Comparison of ENCODE assay signal across 17 cellular contexts in genomic region chr10:73898730-73899400, GRCh38. TPM values are rescaled to one million over a fixed set of nuclear protein-coding genes. Genes with fewer than 3 reads are reported as not detected.
DNase-seq lines count a peak whose midpoint lies in the region; ATAC-seq and TF ChIP-seq lines count a peak whose summit lies in the region.
"Had no signal": no experiment of that assay in that cellular context is flagged by ENCODE, and none has a peak within 500 bp of the region (broad histone marks: within the 10 kb centered on the region; RNA-seq: fewer than 3 reads in every experiment).

No MANE protein-coding gene starts in this region.

- H3K4me1 ChIP-seq in neutrophil (ENCODE audit: control insufficient read depth in 1 of 2, insufficient read depth in 1 of 2, low read depth in 1 of 2, low read length in 1 of 2) (peaks cover 22 to 24% of the 10 kb centered on the region in 2 experiments), prostate gland (replicated peaks) (no peaks in the 10 kb centered on the region)

- TF ChIP-seq CTCF in epithelial cell of esophagus (IDR thresholded peaks at IDR 0.05; ENCODE audit: insufficient read depth, low read depth, low read length, missing control alignments) (no peak), neutrophil (IDR thresholded peaks at IDR 0.05) (no peak), prostate gland (IDR thresholded peaks at IDR 0.05) (no peak)

- H3K27ac ChIP-seq in neutrophil = peak overlapping the region; percentile 47
- no peak overlapping the region for H3K27ac ChIP-seq in prostate gland
- H3K27ac ChIP-seq: cardiac muscle cell, KMS-11 had no signal

- H3K9me3 ChIP-seq in neutrophil (no peaks in the 10 kb centered on the region), prostate gland (no peaks in the 10 kb centered on the region)

- no peaks in the 10 kb centered on the region for H3K27me3 ChIP-seq in neutrophil
- H3K27me3 ChIP-seq in prostate gland (replicated peaks; ENCODE audit: insufficient read depth) = no peaks in the 10 kb centered on the region

- intact Hi-C loops in prostate gland (cut with DNase I) = no loop called here

- ATAC-seq in GM21447 (IDR thresholded peaks at IDR 0.05; ENCODE audit: unreplicated experiment) = no peak
- ATAC-seq: effector memory CD8-positive, alpha-beta T cell; naive thymus-derived CD8-positive, alpha-beta T cell had no signal

- DNase-seq in ACHN = peak; percentile 44
- DNase-seq in LHCN-M2 (ENCODE audit: low read depth) = peak; percentile 81
- DNase-seq in epithelial cell of esophagus (ENCODE audit: low read depth) = peak; percentile 34
- DNase-seq in T-helper 1 cell = no peak
- DNase-seq in prostate gland (ENCODE audit: low spot score) = no peak
- no peak for DNase-seq in NOMO-1 treated with dmso at 0.1 percent for 144 hours (lab: John Stamatoyannopoulos, UW; ENCODE audit: unreplicated experiment)
- DNase-seq: activated naive CD4-positive, alpha-beta T cell treated with anti-CD3 and anti-CD28 coated beads, Interleukin-2, amount 10 ng/mL, durations not matched to agents 7 days and 5 days; DMS153; effector memory CD8-positive, alpha-beta T cell; H9; naive thymus-derived CD8-positive, alpha-beta T cell; NCI-H187; NCI-H524 treated with DMSO at 0.1 percent for 48 hours had no signal

- no peak overlapping the region for H3K4me3 ChIP-seq in epithelial cell of esophagus (ENCODE audit: low read length)
- no peak overlapping the region for H3K4me3 ChIP-seq in neutrophil (ENCODE audit: low read depth in 1 of 2, low read length in 1 of 2)
- no peak overlapping the region for H3K4me3 ChIP-seq in prostate gland
- H3K4me3 ChIP-seq: cardiac muscle cell had no signal

- TF ChIP-seq POLR2A in prostate gland (IDR thresholded peaks at IDR 0.05) = no peak

- no peaks in the 10 kb centered on the region for H3K36me3 ChIP-seq in neutrophil
- no peaks in the 10 kb centered on the region for H3K36me3 ChIP-seq in prostate gland
- H3K36me3 ChIP-seq: cardiac muscle cell had no signal

- in situ Hi-C loops in ACHN (cut with HindIII; ENCODE audit: low pct_ligation_motif_present, low pct_unique_long_range_greater_than_20kb, low sequenced_read_pairs) = loop anchor here (25.0 kb wide), 1 partner anchor 188 kb away; no protein-coding TSS in a partner anchor

- 66% methylated on average over 2 of the region's 2 CpGs for WGBS in prostate gland

RNA-seq across cellular contexts. Expression of gene PLAU, which starts 12.1 kb away (rescaled TPM):
- total RNA-seq in LHCN-M2 (2014; rRNA removed) = 614 and 683 TPM in 2 replicates
- polyA plus RNA-seq in LHCN-M2 (2012) = 228 TPM
- total RNA-seq in prostate gland = 10 to 100 TPM in 1 of 2 donors, 1 to 10 TPM in 1; 7.1 to 11.0 TPM
- polyA plus RNA-seq: naive thymus-derived CD8-positive, alpha-beta T cell had no signal

RNA-seq across cellular contexts. Expression of gene CAMK2G, which starts 24.5 kb away (rescaled TPM):
- total RNA-seq in LHCN-M2 (2014; rRNA removed) (16.4 and 20.8 TPM in 2 replicates), prostate gland (10 to 100 TPM; 41.9 to 47.8 TPM)
- 15.0 TPM for polyA plus RNA-seq in LHCN-M2 (2012)

Comparison
In these comparisons a context has a peak if more than half of its experiments do, and no peak if none do; other contexts are left out.
1. DNase-seq: peak in ACHN (single experiment), LHCN-M2 (single experiment) and epithelial cell of esophagus (single experiment); none in T-helper 1 cell (0 of 5), prostate gland (single experiment) and NOMO-1 treated with dmso at 0.1 percent for 144 hours (single experiment).
2. RNA of gene PLAU, which starts 12.1 kb away (total RNA-seq): 614 to 683 TPM in LHCN-M2; 7.1 to 11.0 TPM in prostate gland; every median in the first group is over 10 times any median in the second.